14 cellular contexts compared by ENCODE assay signal in genomic region chr4:689498-690122, GRCh38. TPM values are rescaled to one million over a fixed set of nuclear protein-coding genes. Genes with fewer than 3 reads are reported as not detected.
DNase-seq lines count a peak whose midpoint lies in the region; ATAC-seq and TF ChIP-seq lines count a peak whose summit lies in the region.
"Had no signal": no experiment of that assay in that cellular context is flagged by ENCODE, and none has a peak within 500 bp of the region (broad histone marks: within the 10 kb centered on the region; RNA-seq: fewer than 3 reads in every experiment).

No MANE protein-coding gene starts in this region.

- no peak for TF ChIP-seq EP300 in esophagus muscularis mucosa (IDR thresholded peaks at IDR 0.05)
- no peak for TF ChIP-seq EP300 in upper lobe of left lung (IDR thresholded peaks at IDR 0.05)

- H3K4me3 Mint-ChIP-seq in naive B cell: peak overlapping the region in 7 of 8 donors; percentile 3 to 65 (median 42)
- H3K4me3 Mint-ChIP-seq: brain had no signal

- H3K27me3 Mint-ChIP-seq in naive B cell: peaks cover 0 to 37% (median 16%) of the 10 kb centered on the region in 3 donors

- H3K4me1 ChIP-seq in esophagus muscularis mucosa: peaks cover 32 to 39% (median 35%) of the 10 kb centered on the region in 4 donors
- peaks cover 29 to 39% (median 35%) of the 10 kb centered on the region in 4 donors for H3K4me1 ChIP-seq in upper lobe of left lung

- H3K36me3 Mint-ChIP-seq in naive B cell: no peaks in the 10 kb centered on the region
- H3K36me3 Mint-ChIP-seq: brain; stimulated activated memory B cell treated with anti-CD40 and anti-IgM and Interleukin-4, amounts not matched to agents 10 μg/mL and 1 μg/mL and 100 μg/mL, for 72 hours had no signal

- peak overlapping the region; percentile 57 to 68 (median 58) for H3K4me3 ChIP-seq in esophagus muscularis mucosa
- peak overlapping the region in 3 of 4 donors; percentile 56 to 61 (median 60) for H3K4me3 ChIP-seq in upper lobe of left lung
- H3K4me3 ChIP-seq: SJSA1 had no signal

- peaks cover 0 to 26% (median 0%) of the 10 kb centered on the region in 4 donors for H3K27me3 ChIP-seq in esophagus muscularis mucosa
- H3K27me3 ChIP-seq in upper lobe of left lung: no peaks in the 10 kb centered on the region
- H3K27me3 ChIP-seq: SJSA1 had no signal

- intact Hi-C loops in esophagus muscularis mucosa (cut with DNase I): no loop called here

- no peaks in the 10 kb centered on the region for H3K9me3 Mint-ChIP-seq in naive B cell
- H3K9me3 Mint-ChIP-seq: brain; stimulated activated memory B cell treated with anti-CD40 and anti-IgM and Interleukin-4, amounts not matched to agents 10 μg/mL and 1 μg/mL and 100 μg/mL, for 72 hours had no signal

- TF ChIP-seq POLR2A in esophagus muscularis mucosa (IDR thresholded peaks at IDR 0.05; ENCODE audit: low read depth) (no peak), upper lobe of left lung (IDR thresholded peaks at IDR 0.05) (no peak)

- H3K4me1 Mint-ChIP-seq in naive B cell: peaks cover 4 to 12% (median 8%) of the 10 kb centered on the region in 3 donors

- peaks cover 0 to 11% (median 5%) of the 10 kb centered on the region in 4 donors for H3K36me3 ChIP-seq in esophagus muscularis mucosa
- peaks cover 0 to 5% (median 0%) of the 10 kb centered on the region in 4 donors for H3K36me3 ChIP-seq in upper lobe of left lung
- H3K36me3 ChIP-seq: SJSA1 had no signal

- ATAC-seq in naive B cell (ENCODE audit: low read depth in 2 of 2) (peak in 1 of 2 donors; percentile 8), upper lobe of left lung (ENCODE audit: low FRiP score in 2 of 2) (no peak), HG03378 (IDR thresholded peaks at IDR 0.05; ENCODE audit: unreplicated experiment) (no peak), HG03342 (IDR thresholded peaks at IDR 0.05; ENCODE audit: unreplicated experiment) (no peak)

- peak; percentile 30 for DNase-seq in NOMO-1 treated with dmso at 0.1 percent for 144 hours (lab: John Stamatoyannopoulos, UW; ENCODE audit: unreplicated experiment)
- DNase-seq in NOMO-1 treated with DMSO at 0.1 percent for 48 hours (lab: John Stamatoyannopoulos, UW; ENCODE audit: unreplicated experiment): no peak
- DNase-seq in esophagus muscularis mucosa (ENCODE audit: extremely low spot score): no peak
- DNase-seq in naive B cell: no peak
- peak in 1 of 2 donors; percentile 49 for DNase-seq in upper lobe of left lung
- DNase-seq in KBM-7: no peak
- DNase-seq: activated CD4-positive, alpha-beta T cell treated with anti-CD3 and anti-CD28 coated beads, Interleukin-2, amount 50 U/mL, for 48 hours; EL had no signal

- H3K9me3 ChIP-seq in esophagus muscularis mucosa (no peaks in the 10 kb centered on the region), upper lobe of left lung (no peaks in the 10 kb centered on the region)
- H3K9me3 ChIP-seq: SJSA1 had no signal

- H3K27ac ChIP-seq in esophagus muscularis mucosa (replicated peaks in 1 of 4) (peak overlapping the region; percentile 70 to 83 (median 80)), upper lobe of left lung (peak overlapping the region; percentile 82 to 92 (median 88))
- H3K27ac ChIP-seq: 22Rv1, SJSA1 had no signal

- TF ChIP-seq CTCF in esophagus muscularis mucosa (IDR thresholded peaks at IDR 0.05) (no peak), upper lobe of left lung (IDR thresholded peaks at IDR 0.05) (no peak)

- H3K27ac Mint-ChIP-seq in naive B cell: peak overlapping the region in 1 of 6 donors; percentile 62
- H3K27ac Mint-ChIP-seq: brain; stimulated activated memory B cell treated with anti-CD40 and anti-IgM and Interleukin-4, amounts not matched to agents 10 μg/mL and 1 μg/mL and 100 μg/mL, for 72 hours had no signal

- in situ Hi-C loops in KBM-7 (cut with MboI; ENCODE audit: low pct_unique_long_range_greater_than_20kb, low sequenced_read_pairs): no loop called here

- 79% methylated on average over 11 of the region's 11 CpGs for WGBS in esophagus muscularis mucosa
- 61 to 65% methylated on average over 8 to 11 of the region's 11 CpGs for WGBS in upper lobe of left lung, 2 donors

RNA-seq across cellular contexts. Expression of gene SLC49A3, which starts 0.7 kb away (rescaled TPM):
- total RNA-seq in esophagus muscularis mucosa (1 to 10 TPM; 5.5 to 9.4 (median 7.6) TPM), upper lobe of left lung (10 to 100 TPM; 12.2 to 65.0 (median 32.3) TPM)
- polyA plus RNA-seq in naive B cell (ENCODE audit: low read depth in 6 of 6): under 1 TPM in 3 of 6 donors, not detected in 3; 0.22 to 0.54 (median 0.43) TPM
- total RNA-seq: SJSA1 had no signal

RNA-seq across cellular contexts. Expression of gene MYL5, which starts 15.3 kb away (rescaled TPM):
- total RNA-seq in esophagus muscularis mucosa: 1 to 10 TPM; 7.9 to 9.9 (median 9.6) TPM
- 10 to 100 TPM in 5 of 6 donors, 1 to 10 TPM in 1; 7.3 to 13.4 (median 11.8) TPM for polyA plus RNA-seq in naive B cell (ENCODE audit: low read depth in 6 of 6)
- 10 to 100 TPM in 4 of 6 donors, 1 to 10 TPM in 2; 4.7 to 25.1 (median 17.1) TPM for total RNA-seq in upper lobe of left lung

RNA-seq across cellular contexts. Expression of gene ATP5ME, which starts 15.5 kb away (rescaled TPM):
- 100 to 1,000 TPM; 111 to 224 (median 154) TPM for total RNA-seq in esophagus muscularis mucosa
- 100 to 1,000 TPM; 320 to 459 (median 358) TPM for polyA plus RNA-seq in naive B cell (ENCODE audit: low read depth in 6 of 6)
- 100 to 1,000 TPM in 3 of 6 donors, 10 to 100 TPM in 3; 22.6 to 216 (median 106) TPM for total RNA-seq in upper lobe of left lung

RNA-seq across cellular contexts. Expression of gene PCGF3, which starts 16.0 kb away (rescaled TPM):
- total RNA-seq in esophagus muscularis mucosa (10 to 100 TPM; 31.7 to 35.3 (median 34.7) TPM), upper lobe of left lung (100 to 1,000 TPM in 1 of 6 donors, 10 to 100 TPM in 5; 36.4 to 150 (median 41.0) TPM)
- 1 to 10 TPM; 5.6 to 9.5 (median 7.1) TPM for polyA plus RNA-seq in naive B cell (ENCODE audit: low read depth in 6 of 6)
